16 cellular contexts compared by ENCODE assay signal in the genomic region with DNA sequence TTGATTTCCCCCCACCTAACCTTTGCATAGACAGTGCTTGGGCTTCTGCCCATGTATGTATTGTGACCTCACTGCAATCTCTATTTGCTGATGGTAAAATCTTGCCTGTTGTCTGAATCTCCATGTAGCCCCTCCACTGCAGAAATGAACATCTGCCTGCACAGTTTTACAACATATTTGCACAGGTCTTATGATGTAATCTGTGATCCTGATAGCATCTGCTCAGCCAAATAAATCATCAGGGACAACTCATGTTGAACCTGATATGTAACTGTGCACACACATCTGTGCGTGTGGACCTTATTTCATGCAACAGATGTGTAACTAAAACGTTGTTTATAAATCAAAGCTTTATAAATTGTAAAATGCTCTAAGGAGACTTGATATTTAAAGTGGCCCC.
"Had no signal": no experiment of that assay in that cellular context is flagged by ENCODE, and none has a peak within 500 bp of the region (broad histone marks: within the 10 kb centered on the region; RNA-seq: fewer than 3 reads in every experiment).

No MANE protein-coding gene starts in this region.

- H3K4me3 Mint-ChIP-seq: activated CD4-positive, alpha-beta T cell treated with anti-CD3 and anti-CD28 coated beads, Interleukin-2, amount 10 ng/mL, durations not matched to agents 7 days and 5 days; mesothelial cell of epicardium; stimulated activated naive CD8-positive, alpha-beta T cell treated with anti-CD3 and anti-CD28 coated beads, Interleukin-15, amount 100 ng/mL, for 72 hours had no signal

- H3K27ac Mint-ChIP-seq: activated CD4-positive, alpha-beta T cell treated with anti-CD3 and anti-CD28 coated beads, Interleukin-2, amount 10 ng/mL, durations not matched to agents 7 days and 5 days; activated naive CD4-positive, alpha-beta T cell treated with anti-CD3 and anti-CD28 coated beads, Interleukin-2, amount 50 U/mL, for 72 hours; mesothelial cell of epicardium; stimulated activated naive CD8-positive, alpha-beta T cell treated with anti-CD3 and anti-CD28 coated beads, Interleukin-15, amount 100 ng/mL, for 72 hours had no signal

- H3K4me1 Mint-ChIP-seq: activated CD4-positive, alpha-beta T cell treated with anti-CD3 and anti-CD28 coated beads, Interleukin-2, amount 10 ng/mL, durations not matched to agents 7 days and 5 days; stimulated activated naive CD8-positive, alpha-beta T cell treated with anti-CD3 and anti-CD28 coated beads, Interleukin-15, amount 100 ng/mL, for 72 hours had no signal

- H3K36me3 Mint-ChIP-seq: activated naive CD4-positive, alpha-beta T cell treated with anti-CD3 and anti-CD28 coated beads, Interleukin-2, amount 50 U/mL, for 72 hours; mesothelial cell of epicardium had no signal

- DNase-seq: activated CD4-positive, alpha-beta T cell treated with anti-CD3 and anti-CD28 coated beads, Interleukin-2, amount 10 ng/mL, durations not matched to agents 7 days and 5 days; activated CD4-positive, CD25-positive, alpha-beta regulatory T cell; activated T-cell treated with anti-CD3 and anti-CD28 coated beads for 4 hours; amniotic stem cell; central memory CD4-positive, alpha-beta T cell; effector CD4-positive, alpha-beta T cell; gastrocnemius medialis; heart right ventricle; kidney; lower lobe of right lung; stimulated activated CD4-positive, alpha-beta T cell treated with anti-CD3 and anti-CD28 coated beads, Interleukin-15, amount 100 ng/mL, for 24 hours; stimulated activated CD4-positive, alpha-beta T cell treated with anti-CD3 and anti-CD28 coated beads, Interleukin-4, amount 100 ng/mL, for 24 hours; stimulated activated naive CD8-positive, alpha-beta T cell treated with anti-CD3 and anti-CD28 coated beads, Interleukin-15, amount 100 ng/mL, for 72 hours had no signal

- H3K9me3 Mint-ChIP-seq: activated CD4-positive, alpha-beta T cell treated with anti-CD3 and anti-CD28 coated beads, Interleukin-2, amount 10 ng/mL, durations not matched to agents 7 days and 5 days; activated naive CD4-positive, alpha-beta T cell treated with anti-CD3 and anti-CD28 coated beads, Interleukin-2, amount 50 U/mL, for 72 hours; stimulated activated naive CD8-positive, alpha-beta T cell treated with anti-CD3 and anti-CD28 coated beads, Interleukin-15, amount 100 ng/mL, for 72 hours had no signal

- H3K27me3 Mint-ChIP-seq: activated CD4-positive, alpha-beta T cell treated with anti-CD3 and anti-CD28 coated beads, Interleukin-2, amount 10 ng/mL, durations not matched to agents 7 days and 5 days had no signal

- ATAC-seq: activated naive CD4-positive, alpha-beta T cell treated with anti-CD3 and anti-CD28 coated beads, Interleukin-2, amount 50 U/mL, for 72 hours; body of pancreas; gastrocnemius medialis; heart right ventricle; lower lobe of right lung; stimulated activated naive CD8-positive, alpha-beta T cell treated with anti-CD3 and anti-CD28 coated beads, Interleukin-15, amount 100 ng/mL, for 72 hours had no signal
